Comparison of ENCODE assay signal across 23 cellular contexts in the genomic region with DNA sequence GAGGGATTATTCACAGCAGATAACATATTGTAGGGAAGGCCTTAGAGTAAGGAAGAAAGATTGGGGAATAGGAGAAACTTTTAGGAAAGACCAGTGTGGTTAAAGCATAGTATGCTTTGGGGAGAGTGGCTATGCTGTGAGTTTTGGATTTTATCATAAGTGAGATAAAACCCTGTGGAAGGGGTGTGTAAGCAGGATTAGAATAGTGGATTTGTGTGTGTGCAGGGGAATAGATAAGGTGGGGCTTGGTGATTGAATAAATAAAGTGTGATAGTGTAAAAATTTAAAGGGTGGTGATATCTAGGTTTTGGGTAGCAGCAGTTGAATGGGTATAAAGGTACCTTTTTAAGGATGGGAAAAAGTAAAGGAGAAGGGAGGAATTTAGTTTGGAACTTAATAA.
DNase-seq lines count a peak whose midpoint lies in the region; ATAC-seq, FAIRE-seq and TF ChIP-seq lines count a peak whose summit lies in the region.
"Had no signal": no experiment of that assay in that cellular context is flagged by ENCODE, and none has a peak within 500 bp of the region (broad histone marks: within the 10 kb centered on the region; RNA-seq: fewer than 3 reads in every experiment).

No MANE protein-coding gene starts in this region.

- no peaks in the 10 kb centered on the region for H3K9me3 Mint-ChIP-seq in immature natural killer cell
- no peaks in the 10 kb centered on the region for H3K9me3 Mint-ChIP-seq in activated T-helper 17 cell treated with anti-CD3 and anti-CD28 coated beads, Interleukin-2, amount 50 U/mL, for 72 hours
- H3K9me3 Mint-ChIP-seq in activated T-cell treated with anti-CD3 and anti-CD28 coated beads, Interleukin-2, amount 50 U/mL, for 24 hours, result no peaks in the 10 kb centered on the region
- H3K9me3 Mint-ChIP-seq: CD4-positive, alpha-beta T cell; CD8-positive, alpha-beta T cell had no signal

- no peaks in the 10 kb centered on the region for H3K27me3 Mint-ChIP-seq in T-helper 17 cell
- H3K27me3 Mint-ChIP-seq in immature natural killer cell (ENCODE audit: low read depth in 3 of 3), result no peaks in the 10 kb centered on the region
- no peaks in the 10 kb centered on the region for H3K27me3 Mint-ChIP-seq in activated T-helper 17 cell treated with anti-CD3 and anti-CD28 coated beads, Interleukin-2, amount 50 U/mL, for 72 hours
- no peaks in the 10 kb centered on the region for H3K27me3 Mint-ChIP-seq in activated T-cell treated with anti-CD3 and anti-CD28 coated beads, Interleukin-2, amount 50 U/mL, for 24 hours
- H3K27me3 Mint-ChIP-seq: B cell; CD4-positive, alpha-beta T cell had no signal

- CTCF ChIA-PET in A549 (lab: Yijun Ruan, JAX), result interaction anchor here (0.6 kb wide), 1 partner anchor 219 kb away, joined by 3 read pairs; no protein-coding TSS in a partner anchor

- FAIRE-seq in A549 (lab: Jason Lieb, UNC), result peak; percentile 36
- peak; percentile 13 for FAIRE-seq in GM12891 (lab: Jason Lieb, UNC)
- FAIRE-seq: D721Med, G401.6, GM12892, GM18507 had no signal

- ATAC-seq in A549 (no peak), T-helper 17 cell (no peak)
- ATAC-seq in activated T-helper 17 cell treated with anti-CD3 and anti-CD28 coated beads, Interleukin-2, amount 50 U/mL, for 72 hours (replicated peaks), result no peak
- ATAC-seq: CD8-positive, alpha-beta T cell had no signal

- H3K36me3 Mint-ChIP-seq in T-helper 17 cell (ENCODE audit: low read depth), result peaks cover 2% of the 10 kb centered on the region
- no peaks in the 10 kb centered on the region for H3K36me3 Mint-ChIP-seq in immature natural killer cell
- no peaks in the 10 kb centered on the region for H3K36me3 Mint-ChIP-seq in activated T-helper 17 cell treated with anti-CD3 and anti-CD28 coated beads, Interleukin-2, amount 50 U/mL, for 72 hours (ENCODE audit: low read depth)
- no peaks in the 10 kb centered on the region for H3K36me3 Mint-ChIP-seq in activated T-cell treated with anti-CD3 and anti-CD28 coated beads, Interleukin-2, amount 50 U/mL, for 24 hours (ENCODE audit: low read depth)
- H3K36me3 Mint-ChIP-seq: CD8-positive, alpha-beta T cell had no signal

- H3K27ac Mint-ChIP-seq in T-helper 17 cell (peak overlapping the region; percentile 32), immature natural killer cell (peak overlapping the region in 4 of 6 donors; percentile 2 to 51 (median 17))
- no peak overlapping the region for H3K27ac Mint-ChIP-seq in activated T-helper 17 cell treated with anti-CD3 and anti-CD28 coated beads, Interleukin-2, amount 50 U/mL, for 72 hours
- H3K27ac Mint-ChIP-seq in activated T-cell treated with anti-CD3 and anti-CD28 coated beads, Interleukin-2, amount 50 U/mL, for 24 hours, result no peak overlapping the region
- H3K27ac Mint-ChIP-seq: B cell; CD4-positive, alpha-beta T cell; CD8-positive, alpha-beta T cell had no signal

- no peaks in the 10 kb centered on the region for H3K4me1 ChIP-seq in A549
- H3K4me1 ChIP-seq: Caco-2 had no signal

- TF ChIP-seq RAD21 in A549 (conservative IDR thresholded peaks at IDR 0.05 in 1 of 2, IDR thresholded peaks at IDR 0.05 in 1 of 2), result no peak

- H3K4me3 Mint-ChIP-seq in T-helper 17 cell (no peak overlapping the region), immature natural killer cell (no peak overlapping the region)
- no peak overlapping the region for H3K4me3 Mint-ChIP-seq in activated T-helper 17 cell treated with anti-CD3 and anti-CD28 coated beads, Interleukin-2, amount 50 U/mL, for 72 hours
- H3K4me3 Mint-ChIP-seq in activated T-cell treated with anti-CD3 and anti-CD28 coated beads, Interleukin-2, amount 50 U/mL, for 24 hours, result no peak overlapping the region
- H3K4me3 Mint-ChIP-seq: B cell; CD4-positive, alpha-beta T cell; CD8-positive, alpha-beta T cell had no signal

- no peak overlapping the region for H3K4me3 ChIP-seq in A549
- H3K4me3 ChIP-seq: BLaER1 treated with 17β-estradiol and CSF1 and Interleukin-3, amounts not matched to agents 10 nM and 100 nM had no signal

- DNase-seq in A549 (ENCODE audit: low read depth in 1 of 2, low spot score in 1 of 2), result no peak
- DNase-seq in GM12891 (ENCODE audit: insufficient read length, low spot score), result no peak
- DNase-seq in T-helper 17 cell, result no peak
- no peak for DNase-seq in immature natural killer cell
- DNase-seq in activated T-cell treated with anti-CD3 and anti-CD28 coated beads, Interleukin-2, amount 50 U/mL, for 24 hours, result no peak
- DNase-seq in NCI-H2171 (lab: John Stamatoyannopoulos, UW), result no peak
- DNase-seq in NCI-H1436 treated with DMSO at 0.1 percent for 48 hours (lab: John Stamatoyannopoulos, UW), result no peak
- DNase-seq: 8988T; AML-193; Caco-2; Calu3; CD4-positive, alpha-beta T cell; CD8-positive, alpha-beta T cell; DMS79 treated with DMSO at 0.1 percent for 48 hours; GF-D8 had no signal

- no peak for TF ChIP-seq POLR2A in A549 (IDR thresholded peaks at IDR 0.05; ENCODE audit: low read length)
- no peak for TF ChIP-seq POLR2A in GM12891 (IDR thresholded peaks at IDR 0.05; ENCODE audit: low read depth, low read length)

- no peak for TF ChIP-seq EP300 in A549 (IDR thresholded peaks at IDR 0.05)

- no peak for TF ChIP-seq CTCF in A549 (IDR thresholded peaks at IDR 0.05)

- no peak overlapping the region for H3K4me2 ChIP-seq in A549
- H3K4me2 ChIP-seq: BLaER1 treated with 17β-estradiol and CSF1 and Interleukin-3, amounts not matched to agents 10 nM and 100 nM had no signal

- H3K4me1 Mint-ChIP-seq in T-helper 17 cell (peaks cover 37% of the 10 kb centered on the region), immature natural killer cell (peaks cover 62 to 85% of the 10 kb centered on the region in 2 donors)
- H3K4me1 Mint-ChIP-seq in activated T-helper 17 cell treated with anti-CD3 and anti-CD28 coated beads, Interleukin-2, amount 50 U/mL, for 72 hours, result peaks cover 17% of the 10 kb centered on the region
- peaks cover 27% of the 10 kb centered on the region for H3K4me1 Mint-ChIP-seq in activated T-cell treated with anti-CD3 and anti-CD28 coated beads, Interleukin-2, amount 50 U/mL, for 24 hours (ENCODE audit: low read depth)

- H3K9me3 ChIP-seq in A549, result no peaks in the 10 kb centered on the region
- H3K9me3 ChIP-seq in T-helper 17 cell (ENCODE audit: control insufficient read depth, low read length, poor library complexity, severe bottlenecking), result no peaks in the 10 kb centered on the region
- H3K9me3 ChIP-seq: BLaER1 treated with 17β-estradiol and CSF1 and Interleukin-3, amounts not matched to agents 10 nM and 100 nM; Caco-2 had no signal

- no peak overlapping the region for H3K27ac ChIP-seq in A549
- H3K27ac ChIP-seq: BLaER1 treated with 17β-estradiol and CSF1 and Interleukin-3, amounts not matched to agents 10 nM and 100 nM; C4-2B had no signal

- POLR2A ChIA-PET in A549 (lab: Yijun Ruan, JAX), result no interaction called here

TF ChIP-seq in A549, 52 proteins besides CTCF, POLR2A, EP300 and RAD21:
- TF ChIP-seq MAZ (IDR thresholded peaks at IDR 0.05; ENCODE audit: borderline replicate concordance, low read depth, low read length) (no peak), RFX5 (IDR thresholded peaks at IDR 0.05) (no peak), HOXB13 (CRISPR knock-in tag; IDR thresholded peaks at IDR 0.05; ENCODE audit: low read depth) (no peak), JUN (IDR thresholded peaks at IDR 0.05) (no peak), POLR2AphosphoS2 (conservative IDR thresholded peaks at IDR 0.05; ENCODE audit: low read length) (no peak), CBX8 (IDR thresholded peaks at IDR 0.05) (no peak), ZC3H11A (IDR thresholded peaks at IDR 0.05) (no peak), KDM1A (IDR thresholded peaks at IDR 0.05; ENCODE audit: low read depth) (no peak), CBX2 (IDR thresholded peaks at IDR 0.05; ENCODE audit: borderline replicate concordance, low read depth) (no peak), CHD4 (IDR thresholded peaks at IDR 0.05; ENCODE audit: borderline replicate concordance) (no peak), HOXB5 (CRISPR knock-in tag; IDR thresholded peaks at IDR 0.05) (no peak)
TF ChIP-seq in A549: peak in this region for 0.

TF ChIP-seq in GM12891, 5 proteins besides CTCF, POLR2A, EP300 and RAD21:
- TF ChIP-seq TAF1 (IDR thresholded peaks at IDR 0.05; ENCODE audit: low read depth, low read length) (no peak), SPI1 (IDR thresholded peaks at IDR 0.05; ENCODE audit: low read depth, low read length) (no peak), PAX5 (IDR thresholded peaks at IDR 0.05; ENCODE audit: insufficient read depth, low read length, severe bottlenecking) (no peak), POLR2AphosphoS5 (IDR thresholded peaks at IDR 0.05; ENCODE audit: low read depth, low read length) (no peak), POU2F2 (IDR thresholded peaks at IDR 0.05; ENCODE audit: low read depth, low read length) (no peak)

Comparison
In these comparisons a context has a peak if more than half of its experiments do, and no peak if none do; other contexts are left out.
1. H3K27ac Mint-ChIP-seq: peak in T-helper 17 cell (single experiment) and immature natural killer cell (4 of 6); none in activated T-helper 17 cell treated with anti-CD3 and anti-CD28 coated beads, Interleukin-2, amount 50 U/mL, for 72 hours (single experiment) and activated T-cell treated with anti-CD3 and anti-CD28 coated beads, Interleukin-2, amount 50 U/mL, for 24 hours (single experiment).